ENCODE assay signal across 37 cellular contexts in the genomic region with DNA sequence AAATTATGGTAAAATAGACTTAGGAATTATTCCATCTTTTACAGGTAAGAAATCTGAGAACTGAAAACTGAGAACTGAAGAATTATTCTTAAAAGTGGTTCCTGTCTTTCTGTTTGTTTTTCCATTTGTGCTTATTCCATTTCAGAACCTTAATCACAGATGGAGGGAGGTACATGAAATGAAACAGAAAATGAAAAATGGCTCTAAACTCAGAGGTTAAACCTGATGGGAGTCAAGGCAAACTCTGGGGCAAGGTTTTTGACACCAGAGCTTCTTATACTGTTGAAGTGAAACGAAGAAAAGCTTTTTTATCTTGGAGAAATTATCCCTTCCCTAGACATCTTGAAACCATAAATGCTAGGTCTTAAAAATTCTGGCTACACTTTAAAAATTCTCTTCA.
"Had no signal": no experiment of that assay in that cellular context is flagged by ENCODE, and none has a peak within 500 bp of the region (broad histone marks: within the 10 kb centered on the region; RNA-seq: fewer than 3 reads in every experiment).

No MANE protein-coding gene starts in this region.

- H3K27me3 ChIP-seq: Peyer's patch, SJSA1 had no signal

- H3K4me3 ChIP-seq: Peyer's patch, SJSA1 had no signal

- H3K9me3 Mint-ChIP-seq: activated B cell treated with CpG ODN at 0.5 μM for 24 hours; activated T-helper 1 cell treated with anti-CD3 and anti-CD28 coated beads, Interleukin-12 subunit alpha, Interleukin-12 subunit beta, Interleukin-2, Interleukin-4 antibody, amounts not matched to agents 30 ng/mL and 10 ng/mL and 1 ng/mL, durations not matched to agents 14 hours and 24 hours and 36 hours; brain had no signal

- H3K4me1 Mint-ChIP-seq: activated B cell treated with CpG ODN at 0.5 μM for 24 hours; activated naive CD4-positive, alpha-beta T cell treated with anti-CD3 and anti-CD28 coated beads, Interleukin-2, amount 10 ng/mL, durations not matched to agents 7 days and 5 days; activated naive CD8-positive, alpha-beta T cell treated with anti-CD3 and anti-CD28 coated beads, Interleukin-2, amount 50 U/mL, for 24 hours; brain had no signal

- H3K9me2 ChIP-seq: SK-N-SH had no signal

- H3K9ac ChIP-seq: SK-N-SH had no signal

- DNase-seq: activated B cell treated with CpG ODN at 0.5 μM for 24 hours; activated CD4-positive, alpha-beta memory T cell treated with anti-CD3 and anti-CD28 coated beads for 36 hours; activated CD4-positive, alpha-beta T cell treated with anti-CD3 and anti-CD28 coated beads for 4 hours; activated CD4-positive, alpha-beta T cell treated with anti-CD3 and anti-CD28 coated beads, Interleukin-2, amount 50 U/mL, for 1 hour; activated CD4-positive, CD25-positive, alpha-beta regulatory T cell treated with anti-CD3 and anti-CD28 coated beads, Interleukin-2, amount 50 U/mL, for 72 hours; activated CD8-positive, alpha-beta memory T cell treated with anti-CD3 and anti-CD28 coated beads, Interleukin-2, amount 50 U/mL, for 4 hours; activated gamma-delta T cell treated with Interleukin-2 at 50 U/mL for 16 hours; activated naive CD4-positive, alpha-beta T cell treated with anti-CD3 and anti-CD28 coated beads, Interleukin-2, amount 10 ng/mL, durations not matched to agents 7 days and 5 days; activated naive CD8-positive, alpha-beta T cell treated with anti-CD3 and anti-CD28 coated beads, Interleukin-2, amount 50 U/mL, for 24 hours; activated T-cell treated with anti-CD3 and anti-CD28 coated beads for 4 hours; activated T-cell treated with anti-CD3 and anti-CD28 coated beads, Interleukin-2, amount 50 U/mL, for 4 hours; anterior cingulate cortex; central memory CD4-positive, alpha-beta T cell; NCI-H1048; NCI-H1105 treated with DMSO at 0.1 percent for 48 hours; NCI-H1436; NCI-H1694; NCI-H1930; NCI-H2081 treated with DMSO at 0.1 percent for 48 hours; NCI-H226; NCI-H446 treated with DMSO at 0.1 percent for 48 hours; NCI-H524; NCI-H69; NCI-H82; PC-3; Peyer's patch; RPMI8226; SHP77 treated with DMSO at 0.1 percent for 48 hours; SK-N-SH; T-helper 1 cell; T-helper 2 cell; T-helper 9 cell had no signal

- H3K36me3 Mint-ChIP-seq: activated CD4-positive, alpha-beta memory T cell treated with anti-CD3 and anti-CD28 coated beads for 36 hours; activated naive CD4-positive, alpha-beta T cell treated with anti-CD3 and anti-CD28 coated beads, Interleukin-2, amount 10 ng/mL, durations not matched to agents 7 days and 5 days; activated naive CD8-positive, alpha-beta T cell; brain had no signal

- H3K4me1 ChIP-seq: Peyer's patch, SJSA1 had no signal

- H3K27ac Mint-ChIP-seq: activated B cell treated with CpG ODN at 0.5 μM for 24 hours; activated CD4-positive, alpha-beta memory T cell treated with anti-CD3 and anti-CD28 coated beads for 36 hours; activated naive CD4-positive, alpha-beta T cell treated with anti-CD3 and anti-CD28 coated beads, Interleukin-2, amount 10 ng/mL, durations not matched to agents 7 days and 5 days; activated naive CD8-positive, alpha-beta T cell; activated naive CD8-positive, alpha-beta T cell treated with anti-CD3 and anti-CD28 coated beads, Interleukin-2, amount 50 U/mL, for 24 hours; activated T-helper 1 cell treated with anti-CD3 and anti-CD28 coated beads, Interleukin-12 subunit alpha, Interleukin-12 subunit beta, Interleukin-2, Interleukin-4 antibody, amounts not matched to agents 30 ng/mL and 10 ng/mL and 1 ng/mL, durations not matched to agents 14 hours and 24 hours and 36 hours; brain had no signal

- H3K4me2 ChIP-seq: SK-N-SH had no signal

- H3K27ac ChIP-seq: Peyer's patch, SJSA1, VCaP had no signal

- H3K27me3 Mint-ChIP-seq: activated B cell treated with CpG ODN at 0.5 μM for 24 hours; activated CD4-positive, alpha-beta memory T cell treated with anti-CD3 and anti-CD28 coated beads for 36 hours; activated naive CD4-positive, alpha-beta T cell treated with anti-CD3 and anti-CD28 coated beads, Interleukin-2, amount 10 ng/mL, durations not matched to agents 7 days and 5 days; activated naive CD8-positive, alpha-beta T cell; activated naive CD8-positive, alpha-beta T cell treated with anti-CD3 and anti-CD28 coated beads, Interleukin-2, amount 50 U/mL, for 24 hours; brain had no signal

- H3K36me3 ChIP-seq: Peyer's patch, SJSA1 had no signal

- ATAC-seq: activated naive CD8-positive, alpha-beta T cell treated with anti-CD3 and anti-CD28 coated beads, Interleukin-2, amount 50 U/mL, for 24 hours; activated T-cell treated with anti-CD3 and anti-CD28 coated beads, Interleukin-2, amount 50 U/mL, for 4 hours; PC-3 had no signal

- H3K9me3 ChIP-seq: Peyer's patch, SJSA1, SK-N-SH had no signal

- H3K4me3 Mint-ChIP-seq: activated B cell treated with CpG ODN at 0.5 μM for 24 hours; activated CD4-positive, alpha-beta memory T cell treated with anti-CD3 and anti-CD28 coated beads for 36 hours; activated naive CD4-positive, alpha-beta T cell treated with anti-CD3 and anti-CD28 coated beads, Interleukin-2, amount 10 ng/mL, durations not matched to agents 7 days and 5 days; activated naive CD8-positive, alpha-beta T cell; activated naive CD8-positive, alpha-beta T cell treated with anti-CD3 and anti-CD28 coated beads, Interleukin-2, amount 50 U/mL, for 24 hours; activated T-cell treated with anti-CD3 and anti-CD28 coated beads, Interleukin-2, amount 50 U/mL, for 4 hours; activated T-helper 1 cell treated with anti-CD3 and anti-CD28 coated beads, Interleukin-12 subunit alpha, Interleukin-12 subunit beta, Interleukin-2, Interleukin-4 antibody, amounts not matched to agents 30 ng/mL and 10 ng/mL and 1 ng/mL, durations not matched to agents 14 hours and 24 hours and 36 hours; brain had no signal
